10 cellular contexts compared by ENCODE assay signal in genomic region chrX:2697306-2697705, GRCh38. TPM values are rescaled to one million over a fixed set of nuclear protein-coding genes. Genes with fewer than 3 reads are reported as not detected.
DNase-seq lines count a peak whose midpoint lies in the region; ATAC-seq and TF ChIP-seq lines count a peak whose summit lies in the region.
"Had no signal": no experiment of that assay in that cellular context is flagged by ENCODE, and none has a peak within 500 bp of the region (broad histone marks: within the 10 kb centered on the region; RNA-seq: fewer than 3 reads in every experiment).

No MANE protein-coding gene starts in this region.

- peaks cover 94% of the 10 kb centered on the region for H3K4me1 Mint-ChIP-seq in activated T-cell treated with anti-CD3 and anti-CD28 coated beads, Interleukin-2, amount 50 U/mL, for 4 hours (ENCODE audit: low read depth)

- TF ChIP-seq CTCF in OCI-LY7 (conservative IDR thresholded peaks at IDR 0.05; ENCODE audit: low read length) (no peak), esophagus squamous epithelium (IDR thresholded peaks at IDR 0.05) (no peak), thyroid gland (IDR thresholded peaks at IDR 0.05) (no peak)

- H3K9me3 ChIP-seq in OCI-LY7 (ENCODE audit: low read length) (no peaks in the 10 kb centered on the region), esophagus squamous epithelium (no peaks in the 10 kb centered on the region), subcutaneous abdominal adipose tissue (ENCODE audit: control insufficient read depth in 5 of 5, low read length in 5 of 5) (no peaks in the 10 kb centered on the region), thyroid gland (no peaks in the 10 kb centered on the region)

- no peak overlapping the region for H2AFZ ChIP-seq in OCI-LY7 (ENCODE audit: low read length)

- no TSS peak for BruUV-seq in OCI-LY7 (replicated peaks; lab: Mats Ljungman, UMichigan)

- H3K9me2 ChIP-seq in OCI-LY7 (ENCODE audit: insufficient read depth, low read length): no peaks in the 10 kb centered on the region

- TF ChIP-seq POLR2A in esophagus squamous epithelium (IDR thresholded peaks at IDR 0.05) (no peak), thyroid gland (IDR thresholded peaks at IDR 0.05) (no peak)

- H3K27me3 Mint-ChIP-seq in activated T-cell treated with anti-CD3 and anti-CD28 coated beads, Interleukin-2, amount 50 U/mL, for 4 hours (ENCODE audit: low read depth): no peaks in the 10 kb centered on the region

- DNase-seq in activated T-cell treated with anti-CD3 and anti-CD28 coated beads, Interleukin-2, amount 50 U/mL, for 4 hours: no peak
- DNase-seq in activated T-cell treated with anti-CD3 and anti-CD28 coated beads, Interleukin-2, amount 50 U/mL, for 48 hours: no peak
- DNase-seq in OCI-LY7 (ENCODE audit: low spot score) (no peak), esophagus squamous epithelium (lab: John Stamatoyannopoulos, UW) (no peak), NCI-H226 (no peak), thyroid gland (no peak), NCI-H446 (lab: John Stamatoyannopoulos, UW) (no peak)
- DNase-seq: GOT3, NCI-H1105 treated with DMSO at 0.1 percent for 48 hours had no signal

- peaks cover 75% of the 10 kb centered on the region; the same call in 1 of the 2 replicates for H3K79me2 ChIP-seq in OCI-LY7 (ENCODE audit: insufficient read depth, low read depth, low read length)

- no peak overlapping the region for H3K9ac ChIP-seq in subcutaneous abdominal adipose tissue (ENCODE audit: low read length in 5 of 5)

- H3K4me1 ChIP-seq in OCI-LY7 (ENCODE audit: insufficient read depth, low read length, poor library complexity, severe bottlenecking) (peaks cover 71% of the 10 kb centered on the region), esophagus squamous epithelium (peaks cover 52 to 98% (median 68%) of the 10 kb centered on the region in 3 donors), subcutaneous abdominal adipose tissue (ENCODE audit: control insufficient read depth in 5 of 5, insufficient read depth in 5 of 5, low read length in 5 of 5) (peaks cover 7 to 73% (median 61%) of the 10 kb centered on the region in 5 donors), thyroid gland (peaks cover 11 to 37% of the 10 kb centered on the region in 2 donors)

- H3K27ac ChIP-seq in OCI-LY7 (ENCODE audit: low read depth, low read length, poor library complexity, severe bottlenecking) (no peak overlapping the region), esophagus squamous epithelium (peak overlapping the region; percentile 68 to 97 (median 84)), subcutaneous abdominal adipose tissue (ENCODE audit: low read depth, low read length) (peak overlapping the region; percentile 60), thyroid gland (no peak overlapping the region)

- peaks cover 43% of the 10 kb centered on the region for H3K36me3 Mint-ChIP-seq in activated T-cell treated with anti-CD3 and anti-CD28 coated beads, Interleukin-2, amount 50 U/mL, for 4 hours (ENCODE audit: insufficient read depth)

- peak overlapping the region; percentile 58 for H3K4me2 ChIP-seq in OCI-LY7 (ENCODE audit: low read length)

- H3K9me3 Mint-ChIP-seq in activated T-cell treated with anti-CD3 and anti-CD28 coated beads, Interleukin-2, amount 50 U/mL, for 4 hours: no peaks in the 10 kb centered on the region

- intact Hi-C loops in OCI-LY7 (cut with micrococcal nuclease; ENCODE audit: unreplicated experiment) (loop anchor here (10.0 kb wide), 1 partner anchor 183 kb away; no protein-coding TSS in a partner anchor), esophagus squamous epithelium (cut with DNase I) (no loop called here), thyroid gland (cut with DNase I) (no loop called here)

- H3K36me3 ChIP-seq in OCI-LY7 (ENCODE audit: insufficient read depth, low read length) (peaks cover 23% of the 10 kb centered on the region), esophagus squamous epithelium (peaks cover 0 to 23% (median 0%) of the 10 kb centered on the region in 3 donors), subcutaneous abdominal adipose tissue (ENCODE audit: control insufficient read depth in 5 of 5, insufficient read depth in 5 of 5, low read length in 5 of 5) (peaks cover 0 to 16% (median 14%) of the 10 kb centered on the region in 5 donors), thyroid gland (no peaks in the 10 kb centered on the region)

- H3K27me3 ChIP-seq in esophagus squamous epithelium (no peaks in the 10 kb centered on the region), subcutaneous abdominal adipose tissue (ENCODE audit: control insufficient read depth in 5 of 5, insufficient read depth in 4 of 5, low read length in 5 of 5) (no peaks in the 10 kb centered on the region), thyroid gland (no peaks in the 10 kb centered on the region)

- 18 to 20% methylated on average over 6 of the region's 7 CpGs for WGBS in esophagus squamous epithelium, 2 donors
- WGBS in thyroid gland, 2 donors: 66 to 75% methylated on average over 7 of the region's 7 CpGs

- peak overlapping the region; percentile 71 for H3K4me3 Mint-ChIP-seq in activated T-cell treated with anti-CD3 and anti-CD28 coated beads, Interleukin-2, amount 50 U/mL, for 4 hours

- H4K20me1 ChIP-seq in OCI-LY7 (ENCODE audit: insufficient read depth, low read length): peaks cover 5% of the 10 kb centered on the region; the same call in 1 of the 2 replicates

- POLR2A ChIA-PET in OCI-LY7 (lab: Charles Lee): no interaction called here

- peak in 1 of 2 donors; percentile 12 for ATAC-seq in activated T-cell treated with anti-CD3 and anti-CD28 coated beads, Interleukin-2, amount 50 U/mL, for 4 hours

- H3K4me3 ChIP-seq in OCI-LY7 (ENCODE audit: low read depth, low read length, poor library complexity, severe bottlenecking) (peak overlapping the region; percentile 38), esophagus squamous epithelium (peak overlapping the region in 3 of 4 donors; percentile 20 to 42 (median 23)), subcutaneous abdominal adipose tissue (ENCODE audit: low read depth in 1 of 5, low read length in 5 of 5) (peak overlapping the region in 3 of 5 donors; percentile 25 to 29 (median 26)), thyroid gland (replicated peaks in 1 of 3) (no peak overlapping the region)

- CTCF ChIA-PET in OCI-LY7 (lab: Charles Lee; ENCODE audit: unreplicated experiment): no interaction called here

RNA-seq across cellular contexts. Expression of gene CD99, which starts 6.2 kb away (rescaled TPM):
- 100 to 1,000 TPM; 138 to 219 (median 164) TPM for total RNA-seq in activated T-cell treated with anti-CD3 and anti-CD28 coated beads, Interleukin-2, amount 50 U/mL, for 4 hours
- 80.7 and 92.3 TPM in 2 replicates for total RNA-seq in OCI-LY7 (2014; rRNA removed; shearing (Covaris generic))
- total RNA-seq in OCI-LY7 (2022): 117 and 119 TPM in 2 replicates
- 100 to 1,000 TPM in 3 of 4 donors, 10 to 100 TPM in 1; 79.9 to 251 (median 162) TPM for total RNA-seq in esophagus squamous epithelium
- 100 to 1,000 TPM; 167 to 213 (median 179) TPM for total RNA-seq in thyroid gland

RNA-seq across cellular contexts. Expression of gene XG, which starts 54.5 kb away (rescaled TPM):
- not detected for total RNA-seq in activated T-cell treated with anti-CD3 and anti-CD28 coated beads, Interleukin-2, amount 50 U/mL, for 4 hours
- not detected in 2 replicates for total RNA-seq in OCI-LY7 (2014; rRNA removed; shearing (Covaris generic))
- total RNA-seq in OCI-LY7 (2022): not detected in 2 replicates
- 10 to 100 TPM in 2 of 4 donors, 1 to 10 TPM in 2; 8.0 to 16.9 (median 11.8) TPM for total RNA-seq in esophagus squamous epithelium
- 1 to 10 TPM in 2 of 4 donors, under 1 TPM in 2; 0.68 to 4.7 (median 2.4) TPM for total RNA-seq in thyroid gland

Comparison
In these comparisons a context has a peak if more than half of its experiments do, and no peak if none do; other contexts are left out.
1. H3K27ac ChIP-seq: peak in esophagus squamous epithelium (4 of 4) and subcutaneous abdominal adipose tissue (single experiment); none in OCI-LY7 (single experiment) and thyroid gland (0 of 3).
2. H3K4me3 ChIP-seq: peak in OCI-LY7 (single experiment), esophagus squamous epithelium (3 of 4) and subcutaneous abdominal adipose tissue (3 of 5); none in thyroid gland (0 of 3).